In genomic region chr16:70223971-70224513, GRCh38 we compare ENCODE assay signal across 7 cellular contexts. TPM values are rescaled to one million over a fixed set of nuclear protein-coding genes. Genes with fewer than 3 reads are reported as not detected.
DNase-seq lines count a peak whose midpoint lies in the region; ATAC-seq, FAIRE-seq and TF ChIP-seq lines count a peak whose summit lies in the region.
"Not testable (repeated sequence)": the region's sequence is repeated elsewhere in the genome, so short reads cannot be mapped to it uniquely, and the experiment has no call there.

No MANE protein-coding gene starts in this region.

- 20% methylated on average over 1 of the region's 3 CpGs for WGBS in right lobe of liver (ENCODE audit: insufficient coverage, low coverage, low lambda C conversion rate, missing lambda C conversion rate)
- 8 to 61% (median 39%) methylated on average over 1 of the region's 3 CpGs for WGBS in small intestine, 3 donors

- not testable (repeated sequence) for H3K4me3 ChIP-seq in BLaER1; right lobe of liver; small intestine (ENCODE audit: low read depth in 1 of 2, low read length in 2 of 2)

- not testable (repeated sequence) for DNase-seq in activated T-cell treated with anti-CD3 and anti-CD28 coated beads, Interleukin-2, amount 50 U/mL, for 24 hours; MCF 10A (ENCODE audit: unreplicated experiment); endothelial cell (ENCODE audit: low spot score); right lobe of liver
- DNase-seq in small intestine: peak; percentile 28

- peak overlapping the region; percentile 54 for H3K4me2 ChIP-seq in BLaER1

- H3K36me3 Mint-ChIP-seq in T-helper 1 cell treated with Interleukin-12 subunit alpha and Interleukin-12 subunit beta and Interleukin-4 antibody, amounts not matched to agents 30 μg/mL and 1 μg/mL, for 36 hours (ENCODE audit: low read depth): peaks cover 17% of the 10 kb centered on the region
- peaks cover 69% of the 10 kb centered on the region for H3K36me3 Mint-ChIP-seq in activated T-cell treated with anti-CD3 and anti-CD28 coated beads, Interleukin-2, amount 50 U/mL, for 24 hours (ENCODE audit: low read depth)
- H3K36me3 Mint-ChIP-seq in MCF 10A (ENCODE audit: insufficient read depth, unreplicated experiment): peaks cover 80% of the 10 kb centered on the region
- H3K36me3 Mint-ChIP-seq in endothelial cell (ENCODE audit: low read depth, unreplicated experiment): not testable (repeated sequence)

- peaks cover 39% of the 10 kb centered on the region for H3K36me3 ChIP-seq in BLaER1
- not testable (repeated sequence) for H3K36me3 ChIP-seq in right lobe of liver; small intestine (ENCODE audit: control insufficient read depth in 2 of 2, insufficient read depth in 2 of 2, low read length in 2 of 2)

- H3K27ac Mint-ChIP-seq in T-helper 1 cell treated with Interleukin-12 subunit alpha and Interleukin-12 subunit beta and Interleukin-4 antibody, amounts not matched to agents 30 μg/mL and 1 μg/mL, for 36 hours: peak overlapping the region; percentile 16
- H3K27ac Mint-ChIP-seq in activated T-cell treated with anti-CD3 and anti-CD28 coated beads, Interleukin-2, amount 50 U/mL, for 24 hours: peak overlapping the region; percentile 77
- peak overlapping the region; percentile 46 for H3K27ac Mint-ChIP-seq in MCF 10A (ENCODE audit: low read depth, unreplicated experiment)
- peak overlapping the region; percentile 86 for H3K27ac Mint-ChIP-seq in endothelial cell (ENCODE audit: unreplicated experiment)

- intact Hi-C loops in MCF 10A (cut with micrococcal nuclease); right lobe of liver (cut with DNase I): not testable (repeated sequence)

- H3K9me3 ChIP-seq in BLaER1; right lobe of liver; small intestine (ENCODE audit: control insufficient read depth, low read depth): not testable (repeated sequence)

- FAIRE-seq in small intestine (lab: Jason Lieb, UNC): not testable (repeated sequence)

- CTCF ChIA-PET in MCF 10A (lab: Yijun Ruan, JAX): interaction anchor here (0.6 kb wide), 1 partner anchor 485 kb away, joined by 3 read pairs; no protein-coding TSS in a partner anchor

- H3K9me3 Mint-ChIP-seq in T-helper 1 cell treated with Interleukin-12 subunit alpha and Interleukin-12 subunit beta and Interleukin-4 antibody, amounts not matched to agents 30 μg/mL and 1 μg/mL, for 36 hours; activated T-cell treated with anti-CD3 and anti-CD28 coated beads, Interleukin-2, amount 50 U/mL, for 24 hours; MCF 10A (ENCODE audit: unreplicated experiment); endothelial cell (ENCODE audit: unreplicated experiment): not testable (repeated sequence)

- POLR2A ChIA-PET in MCF 10A (lab: Yijun Ruan, JAX): not testable (repeated sequence)

- peaks cover 13% of the 10 kb centered on the region for H3K4me1 ChIP-seq in BLaER1
- H3K4me1 ChIP-seq in right lobe of liver; small intestine (ENCODE audit: control insufficient read depth in 2 of 2, insufficient read depth in 1 of 2, low read depth in 1 of 2, low read length in 1 of 2): not testable (repeated sequence)

- not testable (repeated sequence) for TF ChIP-seq CTCF in MCF 10A (IDR thresholded peaks at IDR 0.05; ENCODE audit: unreplicated experiment); endothelial cell (IDR thresholded peaks at IDR 0.05; ENCODE audit: unreplicated experiment); right lobe of liver (IDR thresholded peaks at IDR 0.05)

- H3K4me1 Mint-ChIP-seq in T-helper 1 cell treated with Interleukin-12 subunit alpha and Interleukin-12 subunit beta and Interleukin-4 antibody, amounts not matched to agents 30 μg/mL and 1 μg/mL, for 36 hours (ENCODE audit: low read depth): not testable (repeated sequence)
- H3K4me1 Mint-ChIP-seq in activated T-cell treated with anti-CD3 and anti-CD28 coated beads, Interleukin-2, amount 50 U/mL, for 24 hours (ENCODE audit: low read depth): peaks cover 10% of the 10 kb centered on the region
- H3K4me1 Mint-ChIP-seq in MCF 10A (ENCODE audit: insufficient read depth, unreplicated experiment) (peaks cover 11% of the 10 kb centered on the region), endothelial cell (ENCODE audit: unreplicated experiment) (peaks cover 14% of the 10 kb centered on the region)

- BruUV-seq in MCF 10A (replicated peaks; lab: Mats Ljungman, UMichigan): not testable (repeated sequence)

- not testable (repeated sequence) for TF ChIP-seq POLR2A in right lobe of liver (IDR thresholded peaks at IDR 0.05)

- ATAC-seq in right lobe of liver: peak in 3 of 4 donors; percentile 55 to 76 (median 57)

- H4K20me1 ChIP-seq in BLaER1: not testable (repeated sequence)

- H3K9ac ChIP-seq in BLaER1: not testable (repeated sequence)

- not testable (repeated sequence) for H3K4me3 Mint-ChIP-seq in T-helper 1 cell treated with Interleukin-12 subunit alpha and Interleukin-12 subunit beta and Interleukin-4 antibody, amounts not matched to agents 30 μg/mL and 1 μg/mL, for 36 hours; activated T-cell treated with anti-CD3 and anti-CD28 coated beads, Interleukin-2, amount 50 U/mL, for 24 hours; MCF 10A (ENCODE audit: unreplicated experiment); endothelial cell (ENCODE audit: unreplicated experiment)

- H3K27me3 ChIP-seq in BLaER1; right lobe of liver; small intestine (ENCODE audit: control insufficient read depth in 2 of 2, insufficient read depth in 2 of 2, low read length in 2 of 2): not testable (repeated sequence)

- H3K27me3 Mint-ChIP-seq in T-helper 1 cell treated with Interleukin-12 subunit alpha and Interleukin-12 subunit beta and Interleukin-4 antibody, amounts not matched to agents 30 μg/mL and 1 μg/mL, for 36 hours (ENCODE audit: low read depth); activated T-cell treated with anti-CD3 and anti-CD28 coated beads, Interleukin-2, amount 50 U/mL, for 24 hours; MCF 10A (ENCODE audit: insufficient read depth, unreplicated experiment); endothelial cell (ENCODE audit: unreplicated experiment): not testable (repeated sequence)

- 0 out of 2 replicates have a peak overlapping the region, but pooled peaks have one; percentile 30 for H3K27ac ChIP-seq in BLaER1
- peak overlapping the region in 1 of 3 donors; percentile 62 for H3K27ac ChIP-seq in right lobe of liver
- H3K27ac ChIP-seq in small intestine (ENCODE audit: low read depth in 1 of 2, low read length in 1 of 2): not testable (repeated sequence)

RNA-seq across cellular contexts. Expression of gene EXOSC6, which starts 27.7 kb away (rescaled TPM):
- total RNA-seq in MCF 10A (2022) (49.8 and 83.9 TPM in 2 replicates), endothelial cell (ENCODE audit: unreplicated experiment) (25.1 TPM), right lobe of liver (10 to 100 TPM in 3 of 6 experiments, 1 to 10 TPM in 3; 6.1 to 13.1 (median 10.2) TPM)
- polyA plus RNA-seq in small intestine: 10 to 100 TPM in 2 of 3 donors, 1 to 10 TPM in 1; 6.3 to 12.2 (median 10.3) TPM

RNA-seq across cellular contexts. Expression of gene CLEC18C, which starts 50.5 kb away (rescaled TPM):
- 0.21 and 0.32 TPM in 2 replicates for total RNA-seq in MCF 10A (2022)
- total RNA-seq in endothelial cell (ENCODE audit: unreplicated experiment): 1.0 TPM
- total RNA-seq in right lobe of liver: under 1 TPM in 4 of 6 experiments, not detected in 2; 0.10 to 0.56 (median 0.47) TPM
- 1 to 10 TPM in 1 of 3 donors, under 1 TPM in 1, not detected in 1; 0.18 to 3.1 TPM for polyA plus RNA-seq in small intestine

Comparison
In these comparisons a context has a peak if more than half of its experiments do, and no peak if none do; other contexts are left out.
1. H3K27ac Mint-ChIP-seq: peak in every context shown above with its lines; median percentile 86 in endothelial cell; 77 in activated T-cell treated with anti-CD3 and anti-CD28 coated beads, Interleukin-2, amount 50 U/mL, for 24 hours; 46 in MCF 10A; 16 in T-helper 1 cell treated with Interleukin-12 subunit alpha and Interleukin-12 subunit beta and Interleukin-4 antibody, amounts not matched to agents 30 μg/mL and 1 μg/mL, for 36 hours.